Comparison of ENCODE assay signal across 17 cellular contexts in genomic region chr10:102411341-102412255, GRCh38. TPM values are rescaled to one million over a fixed set of nuclear protein-coding genes. Genes with fewer than 3 reads are reported as not detected.
DNase-seq lines count a peak whose midpoint lies in the region; ATAC-seq, FAIRE-seq and TF ChIP-seq lines count a peak whose summit lies in the region.
"Had no signal": no experiment of that assay in that cellular context is flagged by ENCODE, and none has a peak within 500 bp of the region (broad histone marks: within the 10 kb centered on the region; RNA-seq: fewer than 3 reads in every experiment).

No MANE protein-coding gene starts in this region.

- peaks cover 17 to 51% (median 49%) of the 10 kb centered on the region in 4 experiments for H3K27me3 ChIP-seq in H1 (replicated peaks in 1 of 4; ENCODE audit: control insufficient read depth in 3 of 4, extremely low read depth in 1 of 4, insufficient read depth in 3 of 4, low read length in 3 of 4)
- H3K27me3 ChIP-seq in osteoblast (ENCODE audit: insufficient read depth, low read length): peaks cover 73% of the 10 kb centered on the region
- peaks cover 33% of the 10 kb centered on the region for H3K27me3 ChIP-seq in MG63

- peak overlapping the region; percentile 77 for H2BK15ac ChIP-seq in H1 (ENCODE audit: low read length)

- H3K9ac ChIP-seq in H1 (replicated peaks in 1 of 4; ENCODE audit: extremely low read depth in 1 of 4, low read depth in 3 of 4, low read length in 3 of 4): no peak overlapping the region

- peak overlapping the region; percentile 9 to 82 (median 62) for H3K4me3 Mint-ChIP-seq in IgD-negative memory B cell

- H3K23me2 ChIP-seq in H1 (ENCODE audit: low read depth, low read length): peaks cover 26% of the 10 kb centered on the region

- H2BK12ac ChIP-seq in H1 (ENCODE audit: low read depth, low read length): peak overlapping the region; percentile 82; the same call in 1 of the 2 replicates

- H3K4me1 Mint-ChIP-seq in IgD-negative memory B cell: peaks cover 7 to 23% (median 20%) of the 10 kb centered on the region in 3 donors

- H4K20me1 ChIP-seq in H1 (replicated peaks in 1 of 2; ENCODE audit: control insufficient read depth in 1 of 2, insufficient read depth in 2 of 2, low read length in 2 of 2) (peaks cover 0 to 3% of the 10 kb centered on the region in 2 experiments), osteoblast (ENCODE audit: insufficient read depth, low read length) (no peaks in the 10 kb centered on the region)

- no peak overlapping the region for H4K8ac ChIP-seq in H1 (ENCODE audit: extremely low read depth, insufficient read depth, low read length)

- peak overlapping the region; percentile 5; the same call in 1 of the 2 replicates for H2BK20ac ChIP-seq in H1 (ENCODE audit: low read length)

- peaks cover 5% of the 10 kb centered on the region for H3K36me3 Mint-ChIP-seq in IgD-negative memory B cell

- WGBS in H1 (ENCODE audit: extremely low coverage in 1 of 2, insufficient coverage in 1 of 2, insufficient read length in 1 of 2, insufficient replicate concordance in 2 of 2, low coverage in 1 of 2, low lambda C conversion rate in 2 of 2, missing lambda C conversion rate in 1 of 2), 2 experiments: 89% methylated on average over 14 of the region's 14 CpGs; no CpG with 5 or more reads in 1 of the 2 experiments

- DNase-seq in DMS 273 (lab: John Stamatoyannopoulos, UW; ENCODE audit: unreplicated experiment) (peak; percentile 31), DMS 273 treated with DMSO at 0.1 percent for 48 hours (lab: John Stamatoyannopoulos, UW) (no peak), H1 (ENCODE audit: low read depth in 1 of 2, low spot score in 2 of 2) (no peak), osteoblast (ENCODE audit: insufficient read length, low spot score, missing footprints) (peak; percentile 71), MG63 (no peak), NCI-H1694 treated with DMSO at 0.1 percent for 48 hours (lab: John Stamatoyannopoulos, UW) (no peak)
- DNase-seq: 8988T; effector CD8-positive, alpha-beta T cell; left ventricle myocardium superior; NCI-H1105 treated with DMSO at 0.1 percent for 48 hours; NCI-H69; SIG-M5; stimulated activated CD4-positive, alpha-beta T cell treated with anti-CD3 and anti-CD28 coated beads, Interleukin-4, amount 100 ng/mL, for 24 hours had no signal

- H3K27ac ChIP-seq in H1 (ENCODE audit: low read depth, low read length): no peak overlapping the region
- no peak overlapping the region for H3K27ac ChIP-seq in osteoblast (ENCODE audit: low read depth, low read length)

- peak overlapping the region; percentile 87; the same call in 1 of the 2 replicates for H2AK5ac ChIP-seq in H1 (ENCODE audit: low read depth, low read length)

- TF ChIP-seq EP300 in H1 (IDR thresholded peaks at IDR 0.05; ENCODE audit: borderline replicate concordance in 1 of 2, low read depth in 2 of 2, low read length in 2 of 2): no peak

- no peak for ATAC-seq in HG03159 (IDR thresholded peaks at IDR 0.05; ENCODE audit: unreplicated experiment)
- ATAC-seq: activated CD4-positive, CD25-positive, alpha-beta regulatory T cell treated with anti-CD3 and anti-CD28 coated beads, Interleukin-2, amount 50 U/mL, for 24 hours had no signal

- no peak overlapping the region for H3K23ac ChIP-seq in H1 (ENCODE audit: insufficient read length)

- H4K91ac ChIP-seq in H1 (replicated peaks; ENCODE audit: insufficient read length, low read length): peak overlapping the region; percentile 50

- H3K9me3 Mint-ChIP-seq in IgD-negative memory B cell: no peaks in the 10 kb centered on the region

- no peak overlapping the region for H3K56ac ChIP-seq in H1 (replicated peaks; ENCODE audit: insufficient read length, low read depth, low read length)

- no peaks in the 10 kb centered on the region for H3K9me3 ChIP-seq in H1 (ENCODE audit: insufficient read depth in 2 of 2, low read depth in 1 of 2, low read length in 1 of 2)
- H3K9me3 ChIP-seq in osteoblast (ENCODE audit: low read depth, low read length): no peaks in the 10 kb centered on the region
- H3K9me3 ChIP-seq in MG63: no peaks in the 10 kb centered on the region

- TF ChIP-seq POLR2A in H1 (IDR thresholded peaks at IDR 0.05; ENCODE audit: control extremely low read depth in 1 of 2, low read depth in 2 of 2, low read length in 2 of 2): no peak

- H3K27ac Mint-ChIP-seq in IgD-negative memory B cell: peak overlapping the region in 1 of 3 donors; percentile 72

- FAIRE-seq in H1 (lab: Jason Lieb, UNC): no peak
- FAIRE-seq: frontal cortex had no signal

- H2AFZ ChIP-seq in H1 (ENCODE audit: low read length) (no peak overlapping the region), osteoblast (ENCODE audit: low read length) (no peak overlapping the region)

- no peak for TF ChIP-seq RAD21 in H1 (IDR thresholded peaks at IDR 0.05 in 1 of 2, conservative IDR thresholded peaks at IDR 0.05 in 1 of 2; ENCODE audit: low read depth in 2 of 2, low read length in 2 of 2)

- CTCF ChIA-PET in H1 (lab: Charles Lee; ENCODE audit: partially characterized antibody): interaction anchor here (0.6 to 10.1 kb wide), 16 partner anchors 12 to 182 kb away, joined by 3 to 205 read pairs (median 4); partner anchors contain the start of genes CUEDC2 and NFKB2

- no peaks in the 10 kb centered on the region for H3K36me3 ChIP-seq in H1 (ENCODE audit: control insufficient read depth in 2 of 4, insufficient read depth in 4 of 4, low read length in 3 of 4)
- no peaks in the 10 kb centered on the region for H3K36me3 ChIP-seq in osteoblast (ENCODE audit: insufficient read depth, low read length)
- no peaks in the 10 kb centered on the region for H3K36me3 ChIP-seq in MG63

- H3K18ac ChIP-seq in H1 (ENCODE audit: extremely low read depth, low read length): peak overlapping the region; percentile 98

- H3K4ac ChIP-seq in H1 (replicated peaks; ENCODE audit: insufficient read length, low read depth, low read length): peak overlapping the region; percentile 70

- no peak overlapping the region for H2BK120ac ChIP-seq in H1 (replicated peaks; ENCODE audit: low read depth, low read length)

- H3K4me3 ChIP-seq in H1 (ENCODE audit: extremely low read depth in 1 of 4, insufficient read depth in 2 of 4, low read depth in 3 of 4, low read length in 4 of 4) (peak overlapping the region in 1 of 4 experiments; percentile 70; a peak in 3 of 8 replicates), osteoblast (ENCODE audit: insufficient read depth, low read length) (no peak overlapping the region), MG63 (no peak overlapping the region)

- no peaks in the 10 kb centered on the region for H3K79me2 ChIP-seq in H1 (ENCODE audit: control insufficient read depth in 1 of 2, insufficient read depth in 2 of 2, low read length in 2 of 2)
- H3K79me2 ChIP-seq in osteoblast (ENCODE audit: insufficient read depth, low read length): no peaks in the 10 kb centered on the region

- no peaks in the 10 kb centered on the region for H3K79me1 ChIP-seq in H1 (ENCODE audit: low read depth, low read length)

- H4K5ac ChIP-seq in H1 (ENCODE audit: insufficient read length, low read depth, low read length): no peak overlapping the region

- POLR2A ChIA-PET in H1 (lab: Charles Lee; ENCODE audit: partially characterized antibody): interaction anchor here (0.9 to 4.9 kb wide), 8 partner anchors 10 to 178 kb away, joined by 3 to 51 read pairs (median 8); partner anchors contain the start of genes C10orf95, CUEDC2 and FBXL15

- peak overlapping the region; percentile 86; the same call in 1 of the 2 replicates for H2BK5ac ChIP-seq in H1 (ENCODE audit: low read depth, low read length)

- H3K27me3 Mint-ChIP-seq in IgD-negative memory B cell: peaks cover 55% of the 10 kb centered on the region

- H3K4me1 ChIP-seq in H1 (replicated peaks in 1 of 4; ENCODE audit: control insufficient read depth in 3 of 4, insufficient read depth in 4 of 4, low read length in 3 of 4): peaks cover 9 to 31% (median 22%) of the 10 kb centered on the region in 4 experiments
- H3K4me1 ChIP-seq in osteoblast (ENCODE audit: insufficient read depth, low read length): peaks cover 9% of the 10 kb centered on the region

- TF ChIP-seq CTCF in H1 (IDR thresholded peaks at IDR 0.05; ENCODE audit: control extremely low read depth in 1 of 3, insufficient read depth in 1 of 3, low read depth in 1 of 3, low read length in 3 of 3): no peak
- TF ChIP-seq CTCF in osteoblast (IDR thresholded peaks at IDR 0.05; ENCODE audit: extremely low read depth, low read depth, low read length): no peak

- peak overlapping the region; percentile 70 to 88 for H3K4me2 ChIP-seq in H1 (ENCODE audit: insufficient read depth in 1 of 2, low read depth in 2 of 2, low read length in 2 of 2)
- H3K4me2 ChIP-seq in osteoblast (ENCODE audit: insufficient read depth, low read length): no peak overlapping the region

- H3K14ac ChIP-seq in H1 (ENCODE audit: insufficient read length): no peak overlapping the region

RNA-seq across cellular contexts. Expression of gene PSD, which starts 7.0 kb away (rescaled TPM):
- polyA plus RNA-seq in IgD-negative memory B cell: 2.8 TPM
- 5.6 and 6.0 TPM in 2 replicates for total RNA-seq in H1 (2021; fragmentation: NEBNext Ultra II Directional; extraction: Animal tissue kit (Norgen Biotek cat#: 25700))
- 5.4 and 8.0 TPM in 2 replicates for polyA plus RNA-seq in H1 (2011; rRNA removed)
- polyA plus RNA-seq in H1 (2011; cell fraction: cytosol; rRNA removed): 6.0 TPM
- polyA plus RNA-seq in H1 (2011; cell fraction: nucleus; rRNA removed): 30.7 TPM
- 5.8 to 8.4 TPM (median 7.1 TPM) in 4 replicates for polyA plus RNA-seq in H1 (2012, experiment 1 of 2)
- polyA plus RNA-seq in H1 (2012, experiment 2 of 2): 4.3 TPM
- polyA plus RNA-seq in H1 (2013, experiment 1 of 2): 4.1 TPM
- 2.9 TPM for polyA plus RNA-seq in H1 (2013, experiment 2 of 2)
- polyA minus RNA-seq in H1 (2011; rRNA and poly(A)+ RNA removed): 2.6 and 3.0 TPM in 2 replicates
- polyA minus RNA-seq in H1 (2011; cell fraction: cytosol; rRNA and poly(A)+ RNA removed): 2.9 TPM
- 9.0 TPM for polyA minus RNA-seq in H1 (2011; cell fraction: nucleus; rRNA and poly(A)+ RNA removed)
- 0.29 and 0.72 TPM in 2 replicates for total RNA-seq in osteoblast
- total RNA-seq in MG63 (2014; rRNA removed; shearing (Covaris generic); ENCODE audit: low replicate concordance): not detected in 2 replicates

RNA-seq across cellular contexts. Expression of gene FBXL15, which starts 9.0 kb away (rescaled TPM):
- polyA plus RNA-seq in IgD-negative memory B cell (40.5 TPM), H1 (2011; rRNA removed) (22.6 and 29.2 TPM in 2 replicates)
- 11.3 and 15.4 TPM in 2 replicates for total RNA-seq in H1 (2021; fragmentation: NEBNext Ultra II Directional; extraction: Animal tissue kit (Norgen Biotek cat#: 25700))
- 24.4 TPM for polyA plus RNA-seq in H1 (2011; cell fraction: cytosol; rRNA removed)
- polyA plus RNA-seq in H1 (2011; cell fraction: nucleus; rRNA removed): 29.1 TPM
- polyA plus RNA-seq in H1 (2012, experiment 1 of 2): 6.3 to 17.2 TPM (median 16.5 TPM) in 4 replicates
- 12.9 TPM for polyA plus RNA-seq in H1 (2012, experiment 2 of 2)
- 8.9 TPM for polyA plus RNA-seq in H1 (2013, experiment 1 of 2)
- 8.0 TPM for polyA plus RNA-seq in H1 (2013, experiment 2 of 2)
- 1.7 and 1.8 TPM in 2 replicates for polyA minus RNA-seq in H1 (2011; rRNA and poly(A)+ RNA removed)
- 9.8 TPM for polyA minus RNA-seq in H1 (2011; cell fraction: cytosol; rRNA and poly(A)+ RNA removed)
- 9.6 TPM for polyA minus RNA-seq in H1 (2011; cell fraction: nucleus; rRNA and poly(A)+ RNA removed)
- total RNA-seq in osteoblast: 5.9 and 9.4 TPM in 2 replicates
- total RNA-seq in MG63 (2014; rRNA removed; shearing (Covaris generic); ENCODE audit: low replicate concordance): 10.7 and 11.2 TPM in 2 replicates

RNA-seq across cellular contexts. Expression of gene NFKB2, which starts 16.1 kb away (rescaled TPM):
- 42.8 TPM for polyA plus RNA-seq in IgD-negative memory B cell
- 18.7 and 20.4 TPM in 2 replicates for total RNA-seq in H1 (2021; fragmentation: NEBNext Ultra II Directional; extraction: Animal tissue kit (Norgen Biotek cat#: 25700))
- 31.4 and 34.5 TPM in 2 replicates for polyA plus RNA-seq in H1 (2011; rRNA removed)
- polyA plus RNA-seq in H1 (2011; cell fraction: cytosol; rRNA removed): 26.8 TPM
- polyA plus RNA-seq in H1 (2011; cell fraction: nucleus; rRNA removed): 78.0 TPM
- polyA plus RNA-seq in H1 (2012, experiment 1 of 2): 25.2 to 41.2 TPM (median 38.4 TPM) in 4 replicates
- polyA plus RNA-seq in H1 (2012, experiment 2 of 2): 27.3 TPM
- 7.1 TPM for polyA plus RNA-seq in H1 (2013, experiment 1 of 2)
- polyA plus RNA-seq in H1 (2013, experiment 2 of 2): 5.6 TPM
- polyA minus RNA-seq in H1 (2011; rRNA and poly(A)+ RNA removed): 13.4 and 14.3 TPM in 2 replicates
- polyA minus RNA-seq in H1 (2011; cell fraction: cytosol; rRNA and poly(A)+ RNA removed): 20.0 TPM
- 18.3 TPM for polyA minus RNA-seq in H1 (2011; cell fraction: nucleus; rRNA and poly(A)+ RNA removed)
- 17.7 and 20.3 TPM in 2 replicates for total RNA-seq in osteoblast
- total RNA-seq in MG63 (2014; rRNA removed; shearing (Covaris generic); ENCODE audit: low replicate concordance): 15.8 and 22.7 TPM in 2 replicates

RNA-seq across cellular contexts. Expression of gene CUEDC2, which starts 20.8 kb away (rescaled TPM):
- polyA plus RNA-seq in IgD-negative memory B cell: 51.8 TPM
- 41.7 and 43.6 TPM in 2 replicates for total RNA-seq in H1 (2021; fragmentation: NEBNext Ultra II Directional; extraction: Animal tissue kit (Norgen Biotek cat#: 25700))
- 55.2 and 66.7 TPM in 2 replicates for polyA plus RNA-seq in H1 (2011; rRNA removed)
- polyA plus RNA-seq in H1 (2011; cell fraction: cytosol; rRNA removed): 64.7 TPM
- polyA plus RNA-seq in H1 (2011; cell fraction: nucleus; rRNA removed): 85.7 TPM
- 34.9 to 55.7 TPM (median 49.6 TPM) in 4 replicates for polyA plus RNA-seq in H1 (2012, experiment 1 of 2)
- 50.4 TPM for polyA plus RNA-seq in H1 (2012, experiment 2 of 2)
- 59.5 TPM for polyA plus RNA-seq in H1 (2013, experiment 1 of 2)
- polyA plus RNA-seq in H1 (2013, experiment 2 of 2): 62.0 TPM
- 15.2 and 16.5 TPM in 2 replicates for polyA minus RNA-seq in H1 (2011; rRNA and poly(A)+ RNA removed)
- polyA minus RNA-seq in H1 (2011; cell fraction: cytosol; rRNA and poly(A)+ RNA removed): 25.0 TPM
- polyA minus RNA-seq in H1 (2011; cell fraction: nucleus; rRNA and poly(A)+ RNA removed): 17.6 TPM
- 46.7 and 46.9 TPM in 2 replicates for total RNA-seq in osteoblast
- 92.1 and 151 TPM in 2 replicates for total RNA-seq in MG63 (2014; rRNA removed; shearing (Covaris generic); ENCODE audit: low replicate concordance)

RNA-seq across cellular contexts. Expression of gene C10orf95, which starts 39.7 kb away (rescaled TPM):
- 0.70 TPM for polyA plus RNA-seq in IgD-negative memory B cell
- total RNA-seq in H1 (2021; fragmentation: NEBNext Ultra II Directional; extraction: Animal tissue kit (Norgen Biotek cat#: 25700)): 0.34 and 0.44 TPM in 2 replicates
- 0.48 and 0.80 TPM in 2 replicates for polyA plus RNA-seq in H1 (2011; rRNA removed)
- 0.41 TPM for polyA plus RNA-seq in H1 (2011; cell fraction: cytosol; rRNA removed)
- polyA plus RNA-seq in H1 (2011; cell fraction: nucleus; rRNA removed): 0.40 TPM
- polyA plus RNA-seq in H1 (2012, experiment 1 of 2): 1.8 to 2.5 TPM (median 2.2 TPM) in 4 replicates
- polyA plus RNA-seq in H1 (2012, experiment 2 of 2): 0.34 TPM
- polyA plus RNA-seq in H1 (2013, experiment 1 of 2): 0.32 TPM
- 0.35 TPM for polyA plus RNA-seq in H1 (2013, experiment 2 of 2)
- polyA minus RNA-seq in H1 (2011; rRNA and poly(A)+ RNA removed): 0.49 and 0.76 TPM in 2 replicates
- not detected for polyA minus RNA-seq in H1 (2011; cell fraction: cytosol; rRNA and poly(A)+ RNA removed)
- polyA minus RNA-seq in H1 (2011; cell fraction: nucleus; rRNA and poly(A)+ RNA removed): not detected
- total RNA-seq in osteoblast: not detected in 2 replicates
- not detected in 2 replicates for total RNA-seq in MG63 (2014; rRNA removed; shearing (Covaris generic); ENCODE audit: low replicate concordance)
- total RNA-seq: left ventricle myocardium superior had no signal

Comparison
In these comparisons a context has a peak if more than half of its experiments do, and no peak if none do; other contexts are left out.
1. DNase-seq: peak in DMS 273 (single experiment) and osteoblast (single experiment); none in DMS 273 treated with DMSO at 0.1 percent for 48 hours (single experiment), H1 (0 of 2), MG63 (single experiment) and NCI-H1694 treated with DMSO at 0.1 percent for 48 hours (single experiment).